In the genomic region with DNA sequence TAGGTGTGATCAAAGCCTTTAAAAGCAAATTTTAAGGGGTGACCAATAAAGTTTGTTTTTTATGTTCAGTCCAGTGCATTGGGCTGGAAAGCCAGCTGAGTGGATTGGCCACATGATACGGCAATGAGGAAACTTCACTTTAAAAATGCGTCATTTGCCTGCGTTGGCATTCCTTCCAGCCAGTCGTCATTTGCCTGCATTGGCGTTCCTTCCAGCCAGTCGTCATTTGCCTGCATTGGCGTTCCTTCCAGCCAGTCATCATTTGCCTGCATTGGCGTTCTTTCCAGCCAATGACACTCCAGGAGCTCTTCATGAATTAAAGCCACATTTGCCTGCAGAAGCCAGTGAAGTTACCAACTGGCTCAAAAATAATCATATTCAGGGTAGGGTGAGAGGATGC, we compare ENCODE assay signal across 27 cellular contexts.
"Had no signal": no experiment of that assay in that cellular context is flagged by ENCODE, and none has a peak within 500 bp of the region (broad histone marks: within the 10 kb centered on the region; RNA-seq: fewer than 3 reads in every experiment).

No MANE protein-coding gene starts in this region.

- H3K4me3 ChIP-seq: colonic mucosa, coronary artery, dorsolateral prefrontal cortex, esophagus muscularis mucosa, esophagus squamous epithelium, gastrocnemius medialis, gastroesophageal sphincter, heart left ventricle, heart right ventricle had no signal

- H3K36me3 ChIP-seq: colonic mucosa, esophagus muscularis mucosa, esophagus squamous epithelium, gastrocnemius medialis, gastroesophageal sphincter, heart left ventricle, heart right ventricle had no signal

- H3K4me1 ChIP-seq: colonic mucosa, foreskin keratinocyte, gastrocnemius medialis had no signal

- H3K9me3 ChIP-seq: colonic mucosa had no signal

- H3K27me3 ChIP-seq: colonic mucosa, esophagus muscularis mucosa, foreskin keratinocyte, gastrocnemius medialis, gastroesophageal sphincter, heart left ventricle had no signal

- DNase-seq: colonic mucosa; cortex of kidney; dermis blood vessel endothelial cell; dorsolateral prefrontal cortex; effector CD4-positive, alpha-beta T cell; effector CD8-positive, alpha-beta T cell; effector memory CD4-positive, alpha-beta T cell; effector memory CD8-positive, alpha-beta T cell; endodermal cell; erythroblast; esophagus squamous epithelium; foreskin fibroblast; foreskin keratinocyte; foreskin melanocyte; gastrocnemius medialis; glutamatergic neuron; head of caudate nucleus; heart left ventricle; heart right ventricle had no signal

- H3K27ac ChIP-seq: colonic mucosa, coronary artery, dorsolateral prefrontal cortex, epithelial cell of prostate, esophagus muscularis mucosa, esophagus squamous epithelium, foreskin keratinocyte, gastrocnemius medialis, gastroesophageal sphincter, heart left ventricle, heart right ventricle had no signal

- FAIRE-seq: colon, endometrium, endothelial cell of umbilical vein, frontal cortex had no signal
